11 cellular contexts compared by ENCODE assay signal in the genomic region with DNA sequence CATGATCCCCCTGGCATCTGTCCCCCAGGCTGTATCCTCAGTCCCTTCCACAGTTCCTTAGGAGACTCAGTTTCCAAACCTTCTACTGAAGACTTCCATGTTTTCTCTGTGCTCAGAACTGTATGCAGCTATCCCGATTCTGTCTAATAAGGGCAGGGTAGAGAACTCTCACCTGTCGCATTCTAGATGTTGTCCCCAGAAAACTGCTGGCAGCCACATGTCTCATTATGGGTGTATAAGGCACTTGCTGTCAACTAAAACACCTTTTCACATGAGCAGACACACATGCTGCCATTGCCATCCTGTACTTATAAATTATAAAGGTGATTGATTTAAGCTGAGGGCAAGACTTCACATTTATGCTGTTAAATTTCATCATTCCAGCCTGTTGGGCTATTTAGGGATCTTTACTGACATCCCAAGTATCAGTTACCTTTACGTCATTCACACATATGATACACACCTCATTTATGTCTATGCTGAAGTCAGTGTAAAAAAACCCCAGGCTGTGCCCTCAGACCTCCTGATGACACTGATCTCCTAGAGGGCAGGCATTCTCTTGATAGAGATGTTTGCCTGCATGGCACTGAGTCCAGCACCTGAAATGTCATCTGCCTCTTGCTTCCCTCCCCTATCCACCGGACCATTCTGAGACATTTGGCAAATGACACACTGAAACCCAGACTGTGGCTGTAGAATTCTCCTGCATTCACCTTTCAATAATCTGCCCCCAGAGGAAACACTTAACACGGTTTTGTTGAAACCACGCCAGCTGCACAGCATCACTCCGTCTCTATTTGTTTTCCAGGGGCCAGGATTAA.
DNase-seq lines count a peak whose midpoint lies in the region; ATAC-seq lines count a peak whose summit lies in the region.
"Had no signal": no experiment of that assay in that cellular context is flagged by ENCODE, and none has a peak within 500 bp of the region (broad histone marks: within the 10 kb centered on the region; RNA-seq: fewer than 3 reads in every experiment).

No MANE protein-coding gene starts in this region.

- H3K27me3 Mint-ChIP-seq in activated T-cell treated with anti-CD3 and anti-CD28 coated beads, Interleukin-2, amount 50 U/mL, for 24 hours: no peaks in the 10 kb centered on the region
- H3K27me3 Mint-ChIP-seq in effector memory CD8-positive, alpha-beta T cell: no peaks in the 10 kb centered on the region
- H3K27me3 Mint-ChIP-seq in stimulated activated naive CD8-positive, alpha-beta T cell treated with anti-CD3 and anti-CD28 coated beads, Interleukin-15, amount 100 ng/mL, for 72 hours: no peaks in the 10 kb centered on the region

- no peak for DNase-seq in activated T-cell treated with anti-CD3 and anti-CD28 coated beads, Interleukin-2, amount 50 U/mL, for 24 hours
- no peak for DNase-seq in activated T-cell treated with anti-CD3 and anti-CD28 coated beads for 4 hours
- DNase-seq in NCI-H2171 treated with DMSO at 0.1 percent for 48 hours (lab: John Stamatoyannopoulos, UW): peak; percentile 47
- DNase-seq in effector memory CD8-positive, alpha-beta T cell: no peak
- peak in 1 of 2 donors; percentile 57 for DNase-seq in stimulated activated naive CD8-positive, alpha-beta T cell treated with anti-CD3 and anti-CD28 coated beads, Interleukin-15, amount 100 ng/mL, for 72 hours
- no peak for DNase-seq in NCI-H1417 treated with DMSO at 0.1 percent for 48 hours (lab: John Stamatoyannopoulos, UW)
- DNase-seq: head of caudate nucleus, retina, tibial artery had no signal

- no peak overlapping the region for H3K4me3 Mint-ChIP-seq in activated T-cell treated with anti-CD3 and anti-CD28 coated beads, Interleukin-2, amount 50 U/mL, for 24 hours
- H3K4me3 Mint-ChIP-seq in effector memory CD8-positive, alpha-beta T cell: peak overlapping the region; percentile 29 to 48
- H3K4me3 Mint-ChIP-seq in stimulated activated naive CD8-positive, alpha-beta T cell treated with anti-CD3 and anti-CD28 coated beads, Interleukin-15, amount 100 ng/mL, for 72 hours: peak overlapping the region; percentile 30 to 55

- no peaks in the 10 kb centered on the region for H3K36me3 Mint-ChIP-seq in activated T-cell treated with anti-CD3 and anti-CD28 coated beads, Interleukin-2, amount 50 U/mL, for 24 hours (ENCODE audit: low read depth)
- peaks cover 7% of the 10 kb centered on the region for H3K36me3 Mint-ChIP-seq in effector memory CD8-positive, alpha-beta T cell (ENCODE audit: insufficient read depth)

- peak; percentile 40 for ATAC-seq in effector memory CD8-positive, alpha-beta T cell (replicated peaks)
- peak; percentile 51 for ATAC-seq in stimulated activated naive CD8-positive, alpha-beta T cell treated with anti-CD3 and anti-CD28 coated beads, Interleukin-15, amount 100 ng/mL, for 72 hours
- ATAC-seq in GM21717 (IDR thresholded peaks at IDR 0.05; ENCODE audit: unreplicated experiment) (no peak), GM19324 (IDR thresholded peaks at IDR 0.05; ENCODE audit: low FRiP score, unreplicated experiment) (no peak)

- no peaks in the 10 kb centered on the region for H3K9me3 Mint-ChIP-seq in activated T-cell treated with anti-CD3 and anti-CD28 coated beads, Interleukin-2, amount 50 U/mL, for 24 hours
- no peaks in the 10 kb centered on the region for H3K9me3 Mint-ChIP-seq in effector memory CD8-positive, alpha-beta T cell
- H3K9me3 Mint-ChIP-seq in stimulated activated naive CD8-positive, alpha-beta T cell treated with anti-CD3 and anti-CD28 coated beads, Interleukin-15, amount 100 ng/mL, for 72 hours: no peaks in the 10 kb centered on the region

- H3K27ac Mint-ChIP-seq in activated T-cell treated with anti-CD3 and anti-CD28 coated beads, Interleukin-2, amount 50 U/mL, for 24 hours: peak overlapping the region; percentile 65
- peak overlapping the region; percentile 90 to 93 for H3K27ac Mint-ChIP-seq in effector memory CD8-positive, alpha-beta T cell
- peak overlapping the region; percentile 82 to 89 for H3K27ac Mint-ChIP-seq in stimulated activated naive CD8-positive, alpha-beta T cell treated with anti-CD3 and anti-CD28 coated beads, Interleukin-15, amount 100 ng/mL, for 72 hours

- H3K4me1 Mint-ChIP-seq in activated T-cell treated with anti-CD3 and anti-CD28 coated beads, Interleukin-2, amount 50 U/mL, for 24 hours (ENCODE audit: low read depth): peaks cover 57% of the 10 kb centered on the region
- peaks cover 22 to 23% of the 10 kb centered on the region in 2 donors for H3K4me1 Mint-ChIP-seq in effector memory CD8-positive, alpha-beta T cell (ENCODE audit: low read depth in 2 of 2)
- peaks cover 73% of the 10 kb centered on the region for H3K4me1 Mint-ChIP-seq in stimulated activated naive CD8-positive, alpha-beta T cell treated with anti-CD3 and anti-CD28 coated beads, Interleukin-15, amount 100 ng/mL, for 72 hours

Comparison
In these comparisons a context has a peak if more than half of its experiments do, and no peak if none do; other contexts are left out.
1. ATAC-seq: peak in effector memory CD8-positive, alpha-beta T cell (single experiment) and stimulated activated naive CD8-positive, alpha-beta T cell treated with anti-CD3 and anti-CD28 coated beads, Interleukin-15, amount 100 ng/mL, for 72 hours (single experiment); none in GM21717 (single experiment) and GM19324 (single experiment).
2. Peak in every context shown above with its lines, with median percentiles within 50 percentile points of each other: H3K27ac Mint-ChIP-seq.